In genomic region chr17:50690887-50691549, GRCh38 we compare ENCODE assay signal across 15 cellular contexts. TPM values are rescaled to one million over a fixed set of nuclear protein-coding genes. Genes with fewer than 3 reads are reported as not detected.
DNase-seq lines count a peak whose midpoint lies in the region; TF ChIP-seq lines count a peak whose summit lies in the region.
"Had no signal": no experiment of that assay in that cellular context is flagged by ENCODE, and none has a peak within 500 bp of the region (broad histone marks: within the 10 kb centered on the region; RNA-seq: fewer than 3 reads in every experiment).

No MANE protein-coding gene starts in this region.

- no peak for TF ChIP-seq CTCF in brain (conservative IDR thresholded peaks at IDR 0.05)

- H3K4me3 ChIP-seq in mesenchymal stem cell (ENCODE audit: insufficient read depth in 1 of 2, low read depth in 1 of 2, low read length in 2 of 2): no peak overlapping the region
- H3K4me3 ChIP-seq: gastrocnemius medialis, upper lobe of right lung had no signal

- no peak overlapping the region for H4K91ac ChIP-seq in mesenchymal stem cell (ENCODE audit: low read length)

- H2BK5ac ChIP-seq in mesenchymal stem cell (ENCODE audit: low read depth, low read length, poor library complexity, severe bottlenecking): no peak overlapping the region

- peaks cover 54% of the 10 kb centered on the region for H3K4me1 ChIP-seq in mesenchymal stem cell (ENCODE audit: control insufficient read depth, insufficient read depth, low read depth, low read length)

- H3K79me1 ChIP-seq in mesenchymal stem cell (replicated peaks; ENCODE audit: low read length, poor library complexity, severe bottlenecking): peaks cover 6% of the 10 kb centered on the region

- peak overlapping the region in 1 of 2 experiments; percentile 79 for H3K23ac ChIP-seq in mesenchymal stem cell (ENCODE audit: low read length in 2 of 2)

- peak overlapping the region in 2 of 5 experiments; percentile 10 to 35 for H3K4me3 Mint-ChIP-seq in brain
- H3K4me3 Mint-ChIP-seq: CD4-positive, alpha-beta T cell had no signal

- intact Hi-C loops in head of caudate nucleus (cut with DNase I): loop anchor here (5.0 kb wide), 1 partner anchor 139 kb away; no protein-coding TSS in a partner anchor

- peak overlapping the region; percentile 72 to 98 (median 89) for H3K27ac Mint-ChIP-seq in brain
- H3K27ac Mint-ChIP-seq: CD4-positive, alpha-beta T cell had no signal

- H2AK5ac ChIP-seq in mesenchymal stem cell (ENCODE audit: low read length, severe bottlenecking): peak overlapping the region; percentile 18

- peaks cover 3% of the 10 kb centered on the region for H3K27me3 Mint-ChIP-seq in brain
- H3K27me3 Mint-ChIP-seq: CD4-positive, alpha-beta T cell had no signal

- no peak overlapping the region for H4K8ac ChIP-seq in mesenchymal stem cell (ENCODE audit: low read length)

- no peak overlapping the region for H3K4me2 ChIP-seq in mesenchymal stem cell (ENCODE audit: low read length, poor library complexity, severe bottlenecking)

- no peak overlapping the region for H3K14ac ChIP-seq in mesenchymal stem cell (ENCODE audit: low read length in 2 of 2)

- H3K18ac ChIP-seq in mesenchymal stem cell (ENCODE audit: low read depth in 1 of 2, low read length in 2 of 2): no peak overlapping the region

- H3K4me1 Mint-ChIP-seq in brain: peaks cover 61% of the 10 kb centered on the region

- H3K4ac ChIP-seq in mesenchymal stem cell (ENCODE audit: low read depth in 1 of 2, low read length in 2 of 2): no peak overlapping the region

- H3K27me3 ChIP-seq in mesenchymal stem cell (ENCODE audit: control insufficient read depth in 1 of 2, insufficient read depth in 1 of 2, low read length in 2 of 2): no peaks in the 10 kb centered on the region
- H3K27me3 ChIP-seq: gastrocnemius medialis, upper lobe of right lung had no signal

- H2BK12ac ChIP-seq in mesenchymal stem cell (ENCODE audit: low read length in 2 of 2): no peak overlapping the region

- DNase-seq in NOMO-1 treated with DMSO at 0.1 percent for 48 hours (lab: John Stamatoyannopoulos, UW; ENCODE audit: unreplicated experiment): peak; percentile 15
- no peak for DNase-seq in NOMO-1 (lab: John Stamatoyannopoulos, UW; ENCODE audit: unreplicated experiment in 2 of 2)
- DNase-seq in mesenchymal stem cell: no peak
- no peak for DNase-seq in head of caudate nucleus
- DNase-seq in stimulated activated CD4-positive, alpha-beta T cell treated with anti-CD3 and anti-CD28 coated beads, Interleukin-1b, Interleukin-23, amount 100 ng/mL, for 48 hours: no peak
- DNase-seq in NCI-H1092 (lab: John Stamatoyannopoulos, UW): no peak
- DNase-seq: 8988T; CD4-positive, alpha-beta T cell; gastrocnemius medialis; right cardiac atrium; stimulated activated CD4-positive, alpha-beta T cell treated with anti-CD3 and anti-CD28 coated beads, Interleukin-2, amount 100 ng/mL, for 48 hours had no signal

- no peaks in the 10 kb centered on the region for H3K9me3 ChIP-seq in mesenchymal stem cell (ENCODE audit: control insufficient read depth, low read length)
- H3K9me3 ChIP-seq: gastrocnemius medialis, upper lobe of right lung had no signal

- no peak overlapping the region for H3K9ac ChIP-seq in mesenchymal stem cell (ENCODE audit: low read length)

- WGBS in mesenchymal stem cell: 91% methylated on average over 9 of the region's 9 CpGs

- peaks cover 31% of the 10 kb centered on the region for H3K36me3 Mint-ChIP-seq in brain

- peaks cover 0 to 7% (median 0%) of the 10 kb centered on the region in 5 experiments for H3K9me3 Mint-ChIP-seq in brain
- H3K9me3 Mint-ChIP-seq: CD4-positive, alpha-beta T cell had no signal

- H3K27ac ChIP-seq in mesenchymal stem cell (ENCODE audit: low read length, poor library complexity, severe bottlenecking) (peak overlapping the region; percentile 97), temporal lobe (ENCODE audit: low read depth, low read length) (peak overlapping the region; percentile 53)
- H3K27ac ChIP-seq: gastrocnemius medialis, upper lobe of right lung had no signal

- H3K36me3 ChIP-seq in mesenchymal stem cell (ENCODE audit: control insufficient read depth in 1 of 2, insufficient read depth in 2 of 2, low read depth in 1 of 2, low read length in 2 of 2): peaks cover 6 to 36% of the 10 kb centered on the region in 2 experiments

- no peak overlapping the region for H2AFZ ChIP-seq in mesenchymal stem cell (ENCODE audit: low read depth, low read length)

- no peak overlapping the region for H2BK15ac ChIP-seq in mesenchymal stem cell (ENCODE audit: low read depth, poor library complexity, severe bottlenecking)

- no peak overlapping the region for H2BK120ac ChIP-seq in mesenchymal stem cell (ENCODE audit: low read depth, low read length)

RNA-seq across cellular contexts. Expression of gene ANKRD40, which starts 16.7 kb away (rescaled TPM):
- polyA plus RNA-seq in brain (ENCODE audit: insufficient read depth, low read depth, low replicate concordance): 49.0 TPM
- polyA plus RNA-seq in mesenchymal stem cell (2013, experiment 1 of 2): 25.9 TPM
- polyA plus RNA-seq in mesenchymal stem cell (2013, experiment 2 of 2): 26.3 TPM
- total RNA-seq in temporal lobe: 20.2 TPM

RNA-seq across cellular contexts. Expression of gene LUC7L3, which starts 28.4 kb away (rescaled TPM):
- polyA plus RNA-seq in brain (ENCODE audit: insufficient read depth, low read depth, low replicate concordance): 34.1 TPM
- polyA plus RNA-seq in mesenchymal stem cell (2013, experiment 1 of 2): 99.9 TPM
- polyA plus RNA-seq in mesenchymal stem cell (2013, experiment 2 of 2): 97.1 TPM
- 91.2 TPM for total RNA-seq in temporal lobe

RNA-seq across cellular contexts. Expression of gene ABCC3, which starts 56.3 kb away (rescaled TPM):
- 0.97 TPM for polyA plus RNA-seq in brain (ENCODE audit: insufficient read depth, low read depth, low replicate concordance)
- polyA plus RNA-seq in mesenchymal stem cell (2013, experiment 1 of 2): 2.5 TPM
- 2.5 TPM for polyA plus RNA-seq in mesenchymal stem cell (2013, experiment 2 of 2)
- total RNA-seq in temporal lobe: 0.25 TPM
- total RNA-seq: G401 had no signal
